ENCODE assay signal across 7 cellular contexts in genomic region chr7:66884556-66884955, GRCh38. TPM values are rescaled to one million over a fixed set of nuclear protein-coding genes. Genes with fewer than 3 reads are reported as not detected.
DNase-seq lines count a peak whose midpoint lies in the region; ATAC-seq and TF ChIP-seq lines count a peak whose summit lies in the region.
"Not testable (repeated sequence)": the region's sequence is repeated elsewhere in the genome, so short reads cannot be mapped to it uniquely, and the experiment has no call there.

No MANE protein-coding gene starts in this region.

- H3F3A ChIP-seq in PC-3 (ENCODE audit: low read length, unreplicated experiment), result not testable (repeated sequence)

- ATAC-seq in PC-3; activated T-helper 17 cell treated with anti-CD3 and anti-CD28 coated beads, Interleukin-2, amount 50 U/mL, for 72 hours (replicated peaks): not testable (repeated sequence)

- peaks cover 23% of the 10 kb centered on the region for H3K4me1 Mint-ChIP-seq in activated T-helper 17 cell treated with anti-CD3 and anti-CD28 coated beads, Interleukin-2, amount 50 U/mL, for 72 hours

- not testable (repeated sequence) for H3K4me2 ChIP-seq in PC-3 (ENCODE audit: low read length)

- not testable (repeated sequence) for H3K4me1 ChIP-seq in PC-3 (ENCODE audit: insufficient read depth, low read length)

- H3K27me3 ChIP-seq in PC-3 (ENCODE audit: low read length), result not testable (repeated sequence)

- H3K9me2 ChIP-seq in PC-3 (replicated peaks; ENCODE audit: low read length), result not testable (repeated sequence)

- H3K27me3 Mint-ChIP-seq in activated T-helper 17 cell treated with anti-CD3 and anti-CD28 coated beads, Interleukin-2, amount 50 U/mL, for 72 hours, result not testable (repeated sequence)

- CTCF ChIA-PET in PC-3 (lab: Charles Lee), result not testable (repeated sequence)

- H3K36me3 ChIP-seq in PC-3 (ENCODE audit: low read depth, low read length), result not testable (repeated sequence)

- intact Hi-C loops in PC-3 (cut with micrococcal nuclease), result not testable (repeated sequence)

- not testable (repeated sequence) for H2AFZ ChIP-seq in PC-3 (ENCODE audit: low read length)

- H3K79me2 ChIP-seq in PC-3 (ENCODE audit: low read length), result not testable (repeated sequence)

- not testable (repeated sequence) for H3K9me3 ChIP-seq in PC-3 (ENCODE audit: low read length)

- TF ChIP-seq CTCF in PC-3 (conservative IDR thresholded peaks at IDR 0.05; ENCODE audit: low read depth, low read length); cardiac fibroblast (IDR thresholded peaks at IDR 0.05; ENCODE audit: low read depth, low read length); fibroblast of mammary gland (conservative IDR thresholded peaks at IDR 0.05; ENCODE audit: control insufficient read depth, insufficient read depth, low read depth, low read length): not testable (repeated sequence)

- POLR2A ChIA-PET in PC-3 (lab: Charles Lee; ENCODE audit: unreplicated experiment), result not testable (repeated sequence)

- not testable (repeated sequence) for H3K4me3 Mint-ChIP-seq in activated T-helper 17 cell treated with anti-CD3 and anti-CD28 coated beads, Interleukin-2, amount 50 U/mL, for 72 hours

- H4K20me1 ChIP-seq in PC-3 (ENCODE audit: low read length), result not testable (repeated sequence)

- not testable (repeated sequence) for H3K9ac ChIP-seq in PC-3 (ENCODE audit: low read length)

- DNase-seq in Daoy (ENCODE audit: low read depth) (peak; percentile 46), HS-27A (ENCODE audit: low read depth) (peak; percentile 4), PC-3 (peak; percentile 39), cardiac fibroblast (ENCODE audit: low read depth in 2 of 2) (peak; percentile 16 to 71), fibroblast of mammary gland (ENCODE audit: low read depth) (peak; percentile 65), iris pigment epithelial cell (ENCODE audit: low read depth) (peak; percentile 31)

- H3K36me3 Mint-ChIP-seq in activated T-helper 17 cell treated with anti-CD3 and anti-CD28 coated beads, Interleukin-2, amount 50 U/mL, for 72 hours (ENCODE audit: low read depth), result peaks cover 22% of the 10 kb centered on the region

- not testable (repeated sequence) for H3K27ac ChIP-seq in PC-3 (ENCODE audit: low read length)

- H3K9me3 Mint-ChIP-seq in activated T-helper 17 cell treated with anti-CD3 and anti-CD28 coated beads, Interleukin-2, amount 50 U/mL, for 72 hours, result not testable (repeated sequence)

- H3K27ac Mint-ChIP-seq in activated T-helper 17 cell treated with anti-CD3 and anti-CD28 coated beads, Interleukin-2, amount 50 U/mL, for 72 hours, result peak overlapping the region; percentile 16

- not testable (repeated sequence) for H3K4me3 ChIP-seq in PC-3 (ENCODE audit: low read length); cardiac fibroblast (replicated peaks in 1 of 2; ENCODE audit: low read depth in 2 of 2, low read length in 2 of 2); fibroblast of mammary gland (ENCODE audit: control insufficient read depth, low read depth, low read length)

- not testable (repeated sequence) for BruUV-seq in PC-3 (replicated peaks; lab: Mats Ljungman, UMichigan)

RNA-seq across cellular contexts. Expression of gene TMEM248, which starts 36.5 kb away (rescaled TPM):
- 146 and 150 TPM in 2 replicates for total RNA-seq in Daoy (2014; rRNA removed; shearing (Covaris generic))
- 61.1 and 66.1 TPM in 2 replicates for total RNA-seq in PC-3 (2014; rRNA removed)
- 10 to 100 TPM; 67.4 to 85.7 TPM for total RNA-seq in activated T-helper 17 cell treated with anti-CD3 and anti-CD28 coated beads, Interleukin-2, amount 50 U/mL, for 72 hours

Comparison
In these comparisons a context has a peak if more than half of its experiments do, and no peak if none do; other contexts are left out.
1. DNase-seq: peak in every context shown above with its lines; median percentile 65 in fibroblast of mammary gland; 46 in Daoy; 44 in cardiac fibroblast; 39 in PC-3; 31 in iris pigment epithelial cell; 4 in HS-27A.